ENCODE assay signal across 1 cellular context in genomic region chr16:53848277-53848942, GRCh38.
TF ChIP-seq lines count a peak whose summit lies in the region.

No MANE protein-coding gene starts in this region.

TF ChIP-seq in IMR-90, 13 proteins besides CTCF, POLR2A, EP300 and RAD21:
- no peak for TF ChIP-seq MAFK (IDR thresholded peaks at IDR 0.05; ENCODE audit: low read depth, low read length)
- no peak for TF ChIP-seq MXI1 (IDR thresholded peaks at IDR 0.05; ENCODE audit: borderline replicate concordance, low read depth, low read length)
